8 cellular contexts compared by ENCODE assay signal in the genomic region with DNA sequence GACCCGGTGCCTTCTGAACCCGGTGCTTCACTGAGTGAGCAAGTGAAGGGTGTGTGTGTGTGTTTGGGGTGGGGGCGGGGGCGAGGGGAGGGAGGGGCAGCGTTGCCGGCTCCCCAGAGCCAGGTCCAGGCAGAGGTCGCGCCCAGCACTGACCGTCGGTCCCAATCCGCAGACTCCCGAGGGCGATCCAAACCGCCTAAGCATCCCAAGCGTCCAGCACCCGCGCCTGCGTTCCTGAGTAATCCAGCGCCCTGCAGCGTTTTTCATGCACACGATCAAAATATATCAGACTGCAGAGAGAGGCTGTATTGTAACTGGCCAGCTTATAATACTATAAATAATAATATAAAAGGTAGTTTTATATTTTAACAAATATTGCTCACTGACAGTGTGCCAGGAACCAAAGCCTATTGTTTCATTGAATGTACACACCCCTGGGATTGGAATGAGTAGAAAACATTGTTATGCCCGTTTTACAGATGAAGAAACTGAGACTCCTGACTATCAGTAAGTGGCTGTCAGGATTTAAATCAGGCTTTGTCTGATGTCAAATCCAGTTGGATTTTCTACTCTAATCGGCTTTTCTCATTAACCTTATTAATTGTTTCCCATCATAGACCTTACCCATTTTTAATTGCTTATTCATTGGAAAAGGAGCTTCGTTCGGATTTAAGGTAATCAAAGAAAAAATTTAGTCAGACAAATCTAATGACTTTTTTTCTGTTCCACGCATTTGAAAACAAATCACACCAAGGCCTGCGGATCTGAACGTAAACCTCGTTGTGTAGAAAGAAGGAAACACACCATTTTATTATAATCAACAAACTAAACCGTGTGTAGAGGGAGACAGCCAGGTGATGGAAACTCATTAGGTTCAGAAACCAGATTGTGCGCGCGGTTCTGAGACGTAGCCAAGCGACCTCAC. TPM values are rescaled to one million over a fixed set of nuclear protein-coding genes. Genes with fewer than 3 reads are reported as not detected.
DNase-seq lines count a peak whose midpoint lies in the region; TF ChIP-seq lines count a peak whose summit lies in the region.

No MANE protein-coding gene starts in this region.

- H3K9me2 ChIP-seq in OCI-LY7 (ENCODE audit: insufficient read depth, low read length) (no peaks in the 10 kb centered on the region), hepatocyte (replicated peaks; ENCODE audit: insufficient read depth) (no peaks in the 10 kb centered on the region)

- TF ChIP-seq CTCF in left ventricle myocardium inferior (IDR thresholded peaks at IDR 0.05; ENCODE audit: borderline replicate concordance) (no peak), OCI-LY7 (conservative IDR thresholded peaks at IDR 0.05; ENCODE audit: low read length) (no peak), hepatocyte (IDR thresholded peaks at IDR 0.05; ENCODE audit: poor library complexity) (no peak), type B pancreatic cell (conservative IDR thresholded peaks at IDR 0.05) (no peak)

- no peaks in the 10 kb centered on the region for H3K36me3 Mint-ChIP-seq in type B pancreatic cell

- H3K4me1 ChIP-seq in left ventricle myocardium inferior = peaks cover 45% of the 10 kb centered on the region
- peaks cover 16% of the 10 kb centered on the region for H3K4me1 ChIP-seq in OCI-LY7 (ENCODE audit: insufficient read depth, low read length, poor library complexity, severe bottlenecking)
- H3K4me1 ChIP-seq in hepatocyte (ENCODE audit: insufficient read depth) = peaks cover 7% of the 10 kb centered on the region

- no peaks in the 10 kb centered on the region for H4K20me1 ChIP-seq in OCI-LY7 (ENCODE audit: insufficient read depth, low read length)
- no peaks in the 10 kb centered on the region for H4K20me1 ChIP-seq in hepatocyte (ENCODE audit: insufficient read depth, poor library complexity, severe bottlenecking)

- no peaks in the 10 kb centered on the region for H3K9me3 Mint-ChIP-seq in type B pancreatic cell

- H3K27ac Mint-ChIP-seq in type B pancreatic cell = peak overlapping the region; percentile 70

- H3K4me2 ChIP-seq in OCI-LY7 (ENCODE audit: low read length) (peak overlapping the region; percentile 70), hepatocyte (peak overlapping the region; percentile 95)

- POLR2A ChIA-PET in OCI-LY7 (lab: Charles Lee) (no interaction called here), HEK293T (lab: Yijun Ruan, JAX) (interaction anchor here (0.6 kb wide), 1 partner anchor 16 kb away, joined by 3 read pairs; no protein-coding TSS in a partner anchor)

- BruUV-seq in OCI-LY7 (replicated peaks; lab: Mats Ljungman, UMichigan) = no TSS peak

- H3K27ac ChIP-seq in left ventricle myocardium inferior (replicated peaks) = no peak overlapping the region
- no peak overlapping the region for H3K27ac ChIP-seq in OCI-LY7 (ENCODE audit: low read depth, low read length, poor library complexity, severe bottlenecking)
- no peak overlapping the region for H3K27ac ChIP-seq in hepatocyte

- H3K9me3 ChIP-seq in left ventricle myocardium inferior (replicated peaks) (peaks cover 22% of the 10 kb centered on the region), OCI-LY7 (ENCODE audit: low read length) (no peaks in the 10 kb centered on the region), hepatocyte (ENCODE audit: low read depth) (no peaks in the 10 kb centered on the region)

- H3K36me3 ChIP-seq in left ventricle myocardium inferior (no peaks in the 10 kb centered on the region), OCI-LY7 (ENCODE audit: insufficient read depth, low read length) (no peaks in the 10 kb centered on the region), hepatocyte (replicated peaks; ENCODE audit: insufficient read depth, low read depth) (no peaks in the 10 kb centered on the region)

- H3K4me3 ChIP-seq in left ventricle myocardium inferior (peak overlapping the region; percentile 59), OCI-LY7 (ENCODE audit: low read depth, low read length, poor library complexity, severe bottlenecking) (peak overlapping the region; percentile 68), hepatocyte (peak overlapping the region; percentile 36)

- DNase-seq in left ventricle myocardium inferior = no peak
- no peak for DNase-seq in cardiac septum (ENCODE audit: low spot score)
- DNase-seq in OCI-LY7 (ENCODE audit: low spot score) = no peak
- no peak for DNase-seq in hepatocyte (ENCODE audit: low spot score)
- DNase-seq in type B pancreatic cell (ENCODE audit: extremely low spot score, unreplicated experiment) = no peak
- DNase-seq in NCI-H1105 (lab: John Stamatoyannopoulos, UW) = no peak
- no peak for DNase-seq in kidney tubule cell (ENCODE audit: low spot score)
- no peak for DNase-seq in HEK293T (ENCODE audit: extremely low spot score)

- CTCF ChIA-PET in OCI-LY7 (lab: Charles Lee; ENCODE audit: unreplicated experiment) (no interaction called here), HEK293T (lab: Yijun Ruan, JAX) (interaction anchor here (0.5 to 1.2 kb wide), 2 partner anchors 190 to 695 kb away, joined by 3 to 4 read pairs; no protein-coding TSS in a partner anchor)

- peaks cover 100% of the 10 kb centered on the region for H3K27me3 ChIP-seq in left ventricle myocardium inferior (ENCODE audit: low read depth)
- peaks cover 68% of the 10 kb centered on the region for H3K27me3 ChIP-seq in hepatocyte

- peaks cover 75% of the 10 kb centered on the region for H3K27me3 Mint-ChIP-seq in type B pancreatic cell

- H2AFZ ChIP-seq in OCI-LY7 (ENCODE audit: low read length) (peak overlapping the region; percentile 78; the same call in 1 of the 2 replicates), hepatocyte (peak overlapping the region; percentile 87)

- WGBS in hepatocyte (ENCODE audit: low lambda C conversion rate, missing lambda C conversion rate) = 12% methylated on average over 31 of the region's 35 CpGs

- peaks cover 25% of the 10 kb centered on the region for H3K4me1 Mint-ChIP-seq in type B pancreatic cell (ENCODE audit: unreplicated experiment)

- H3K4me3 Mint-ChIP-seq in type B pancreatic cell = peak overlapping the region; percentile 88

- no peaks in the 10 kb centered on the region for H3K79me2 ChIP-seq in OCI-LY7 (ENCODE audit: insufficient read depth, low read depth, low read length)
- H3K79me2 ChIP-seq in hepatocyte = no peaks in the 10 kb centered on the region

- intact Hi-C loops in left ventricle myocardium inferior (cut with micrococcal nuclease) (loop anchor here (5.0 kb wide), 1 partner anchor 696 kb away; no protein-coding TSS in a partner anchor), cardiac septum (cut with DNase I) (loop anchor here (5.0 kb wide), 1 partner anchor 816 kb away; no protein-coding TSS in a partner anchor), OCI-LY7 (cut with micrococcal nuclease; ENCODE audit: unreplicated experiment) (loop anchor here (2.0 to 10.0 kb wide), 3 partner anchors 194 to 704 kb away; no protein-coding TSS in a partner anchor)

TF ChIP-seq in HEK293T, 16 proteins besides CTCF, POLR2A, EP300 and RAD21:
- TF ChIP-seq, protein P1, sequence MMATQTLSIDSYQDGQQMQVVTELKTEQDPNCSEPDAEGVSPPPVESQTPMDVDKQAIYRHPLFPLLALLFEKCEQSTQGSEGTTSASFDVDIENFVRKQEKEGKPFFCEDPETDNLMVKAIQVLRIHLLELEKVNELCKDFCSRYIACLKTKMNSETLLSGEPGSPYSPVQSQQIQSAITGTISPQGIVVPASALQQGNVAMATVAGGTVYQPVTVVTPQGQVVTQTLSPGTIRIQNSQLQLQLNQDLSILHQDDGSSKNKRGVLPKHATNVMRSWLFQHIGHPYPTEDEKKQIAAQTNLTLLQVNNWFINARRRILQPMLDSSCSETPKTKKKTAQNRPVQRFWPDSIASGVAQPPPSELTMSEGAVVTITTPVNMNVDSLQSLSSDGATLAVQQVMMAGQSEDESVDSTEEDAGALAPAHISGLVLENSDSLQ (IDR thresholded peaks at IDR 0.05) = no peak
- TF ChIP-seq LEF1 (IDR thresholded peaks at IDR 0.05; ENCODE audit: borderline replicate concordance) (no peak), NFRKB (IDR thresholded peaks at IDR 0.05) (no peak), BHLHE40 (IDR thresholded peaks at IDR 0.05; ENCODE audit: borderline replicate concordance) (no peak)

RNA-seq across cellular contexts. Expression of gene NKX3-2, which starts 4.0 kb away (rescaled TPM):
- total RNA-seq in left ventricle myocardium inferior (not detected), cardiac septum (0.30 TPM), OCI-LY7 (2022) (0.63 and 0.79 TPM in 2 replicates), hepatocyte (0.32 and 0.93 TPM in 2 replicates), type B pancreatic cell (ENCODE audit: low replicate concordance) (0.79 and 6.0 TPM in 2 replicates)
- 0.51 and 0.57 TPM in 2 replicates for total RNA-seq in OCI-LY7 (2014; rRNA removed; shearing (Covaris generic))
- polyA plus RNA-seq in hepatocyte = 0.33 and 0.41 TPM in 2 replicates
